ENCODE assay signal across 11 cellular contexts in genomic region chr4:22483551-22483981, GRCh38. TPM values are rescaled to one million over a fixed set of nuclear protein-coding genes. Genes with fewer than 3 reads are reported as not detected.
DNase-seq lines count a peak whose midpoint lies in the region; ATAC-seq lines count a peak whose summit lies in the region.
"Had no signal": no experiment of that assay in that cellular context is flagged by ENCODE, and none has a peak within 500 bp of the region (broad histone marks: within the 10 kb centered on the region; RNA-seq: fewer than 3 reads in every experiment).

No MANE protein-coding gene starts in this region.

- H3K27me3 ChIP-seq in HUES64 (ENCODE audit: insufficient read depth, low read length): no peaks in the 10 kb centered on the region

- 0 out of 2 replicates have a peak overlapping the region, but pooled peaks have one; percentile 7 for H3K27ac ChIP-seq in HUES64 (ENCODE audit: low read depth, low read length)

- H3K9ac ChIP-seq in HUES64 (ENCODE audit: low read depth, low read length): no peak overlapping the region

- peaks cover 3% of the 10 kb centered on the region; the same call in 1 of the 2 replicates for H3K36me3 ChIP-seq in HUES64 (ENCODE audit: insufficient read depth, low read length)

- H3K27ac Mint-ChIP-seq in activated T-helper 1 cell treated with anti-CD3 and anti-CD28 coated beads, Interleukin-12 subunit alpha, Interleukin-12 subunit beta, Interleukin-2, Interleukin-4 antibody, amounts not matched to agents 30 ng/mL and 10 ng/mL and 1 ng/mL, durations not matched to agents 14 hours and 24 hours and 36 hours: peak overlapping the region; percentile 4
- H3K27ac Mint-ChIP-seq in activated naive CD4-positive, alpha-beta T cell treated with anti-CD3 and anti-CD28 coated beads, Interleukin-2, amount 10 ng/mL, durations not matched to agents 7 days and 5 days: no peak overlapping the region
- H3K27ac Mint-ChIP-seq: T-helper 2 cell treated with Interferon-gamma antibody and Interleukin-4, amounts not matched to agents 5 μg/mL and 100 μg/mL, for 36 hours had no signal

- H3K27me3 Mint-ChIP-seq in activated T-helper 1 cell treated with anti-CD3 and anti-CD28 coated beads, Interleukin-12 subunit alpha, Interleukin-12 subunit beta, Interleukin-2, Interleukin-4 antibody, amounts not matched to agents 30 ng/mL and 10 ng/mL and 1 ng/mL, durations not matched to agents 14 hours and 24 hours and 36 hours (ENCODE audit: insufficient read depth): no peaks in the 10 kb centered on the region
- H3K27me3 Mint-ChIP-seq in activated naive CD4-positive, alpha-beta T cell treated with anti-CD3 and anti-CD28 coated beads, Interleukin-2, amount 10 ng/mL, durations not matched to agents 7 days and 5 days: no peaks in the 10 kb centered on the region
- H3K27me3 Mint-ChIP-seq: stimulated activated naive CD8-positive, alpha-beta T cell treated with anti-CD3 and anti-CD28 coated beads, Interleukin-15, amount 100 ng/mL, for 72 hours had no signal

- H3K4me3 Mint-ChIP-seq in activated T-helper 1 cell treated with anti-CD3 and anti-CD28 coated beads, Interleukin-12 subunit alpha, Interleukin-12 subunit beta, Interleukin-2, Interleukin-4 antibody, amounts not matched to agents 30 ng/mL and 10 ng/mL and 1 ng/mL, durations not matched to agents 14 hours and 24 hours and 36 hours: no peak overlapping the region
- H3K4me3 Mint-ChIP-seq in activated naive CD4-positive, alpha-beta T cell treated with anti-CD3 and anti-CD28 coated beads, Interleukin-2, amount 10 ng/mL, durations not matched to agents 7 days and 5 days: no peak overlapping the region
- H3K4me3 Mint-ChIP-seq: stimulated activated naive CD8-positive, alpha-beta T cell treated with anti-CD3 and anti-CD28 coated beads, Interleukin-15, amount 100 ng/mL, for 72 hours; T-helper 2 cell treated with Interferon-gamma antibody and Interleukin-4, amounts not matched to agents 5 μg/mL and 100 μg/mL, for 36 hours had no signal

- peaks cover 30% of the 10 kb centered on the region for H3K4me1 ChIP-seq in HUES64 (ENCODE audit: insufficient read depth, low read length)

- peak; percentile 75 for DNase-seq in EL
- DNase-seq in activated T-helper 1 cell treated with anti-CD3 and anti-CD28 coated beads, Interleukin-12 subunit alpha, Interleukin-12 subunit beta, Interleukin-2, Interleukin-4 antibody, amounts not matched to agents 30 ng/mL and 10 ng/mL and 1 ng/mL, durations not matched to agents 14 hours and 24 hours and 36 hours (ENCODE audit: low spot score): no peak
- peak; percentile 77 for DNase-seq in kidney tubule cell (ENCODE audit: low spot score)
- DNase-seq in activated CD4-positive, alpha-beta T cell treated with anti-CD3 and anti-CD28 coated beads, Interleukin-2, amount 50 U/mL, for 4 hours: no peak
- DNase-seq in left lobe of liver (ENCODE audit: low spot score): no peak
- no peak for DNase-seq in activated naive CD4-positive, alpha-beta T cell treated with anti-CD3 and anti-CD28 coated beads, Interleukin-2, amount 10 ng/mL, durations not matched to agents 7 days and 5 days
- DNase-seq in amniotic stem cell (lab: John Stamatoyannopoulos, UW): no peak
- DNase-seq: effector CD8-positive, alpha-beta T cell; stimulated activated naive CD8-positive, alpha-beta T cell treated with anti-CD3 and anti-CD28 coated beads, Interleukin-15, amount 100 ng/mL, for 72 hours had no signal

- no peak for ATAC-seq in left lobe of liver
- ATAC-seq: stimulated activated naive CD8-positive, alpha-beta T cell treated with anti-CD3 and anti-CD28 coated beads, Interleukin-15, amount 100 ng/mL, for 72 hours had no signal

- H3K9me3 ChIP-seq in HUES64 (ENCODE audit: insufficient read depth, low read depth, low read length): no peaks in the 10 kb centered on the region

- peaks cover 2% of the 10 kb centered on the region for H3K36me3 Mint-ChIP-seq in activated T-helper 1 cell treated with anti-CD3 and anti-CD28 coated beads, Interleukin-12 subunit alpha, Interleukin-12 subunit beta, Interleukin-2, Interleukin-4 antibody, amounts not matched to agents 30 ng/mL and 10 ng/mL and 1 ng/mL, durations not matched to agents 14 hours and 24 hours and 36 hours (ENCODE audit: low read depth)
- no peaks in the 10 kb centered on the region for H3K36me3 Mint-ChIP-seq in activated naive CD4-positive, alpha-beta T cell treated with anti-CD3 and anti-CD28 coated beads, Interleukin-2, amount 10 ng/mL, durations not matched to agents 7 days and 5 days

- no peak overlapping the region for H3K4me3 ChIP-seq in HUES64 (ENCODE audit: low read length)

- intact Hi-C loops in activated T-helper 1 cell treated with anti-CD3 and anti-CD28 coated beads, Interleukin-12 subunit alpha, Interleukin-12 subunit beta, Interleukin-2, Interleukin-4 antibody, amounts not matched to agents 30 ng/mL and 10 ng/mL and 1 ng/mL, durations not matched to agents 14 hours and 24 hours and 36 hours (cut with micrococcal nuclease): loop anchor here (5.0 kb wide), 1 partner anchor 34 kb away; the partner anchor contains the start of gene ADGRA3

- no peaks in the 10 kb centered on the region for H3K9me3 Mint-ChIP-seq in activated T-helper 1 cell treated with anti-CD3 and anti-CD28 coated beads, Interleukin-12 subunit alpha, Interleukin-12 subunit beta, Interleukin-2, Interleukin-4 antibody, amounts not matched to agents 30 ng/mL and 10 ng/mL and 1 ng/mL, durations not matched to agents 14 hours and 24 hours and 36 hours
- no peaks in the 10 kb centered on the region for H3K9me3 Mint-ChIP-seq in activated naive CD4-positive, alpha-beta T cell treated with anti-CD3 and anti-CD28 coated beads, Interleukin-2, amount 10 ng/mL, durations not matched to agents 7 days and 5 days
- H3K9me3 Mint-ChIP-seq: stimulated activated naive CD8-positive, alpha-beta T cell treated with anti-CD3 and anti-CD28 coated beads, Interleukin-15, amount 100 ng/mL, for 72 hours; T-helper 2 cell treated with Interferon-gamma antibody and Interleukin-4, amounts not matched to agents 5 μg/mL and 100 μg/mL, for 36 hours had no signal

- 96% methylated on average over 1 of the region's 1 CpG for WGBS in HUES64

- H3K4me1 Mint-ChIP-seq in activated T-helper 1 cell treated with anti-CD3 and anti-CD28 coated beads, Interleukin-12 subunit alpha, Interleukin-12 subunit beta, Interleukin-2, Interleukin-4 antibody, amounts not matched to agents 30 ng/mL and 10 ng/mL and 1 ng/mL, durations not matched to agents 14 hours and 24 hours and 36 hours (ENCODE audit: low read depth): peaks cover 15% of the 10 kb centered on the region
- peaks cover 1% of the 10 kb centered on the region for H3K4me1 Mint-ChIP-seq in activated naive CD4-positive, alpha-beta T cell treated with anti-CD3 and anti-CD28 coated beads, Interleukin-2, amount 10 ng/mL, durations not matched to agents 7 days and 5 days

- CTCF ChIA-PET in activated naive CD4-positive, alpha-beta T cell treated with anti-CD3 and anti-CD28 coated beads, Interleukin-2, amount 10 ng/mL, durations not matched to agents 7 days and 5 days (lab: Charles Lee): no interaction called here

RNA-seq across cellular contexts. Expression of gene ADGRA3, which starts 32.3 kb away (rescaled TPM):
- polyA plus RNA-seq in HUES64 (2013, experiment 1 of 2): 47.1 TPM
- polyA plus RNA-seq in HUES64 (2013, experiment 2 of 2): 46.9 TPM
- total RNA-seq in activated T-helper 1 cell treated with anti-CD3 and anti-CD28 coated beads, Interleukin-12 subunit alpha, Interleukin-12 subunit beta, Interleukin-2, Interleukin-4 antibody, amounts not matched to agents 30 ng/mL and 10 ng/mL and 1 ng/mL, durations not matched to agents 14 hours and 24 hours and 36 hours: 19.2 and 19.8 TPM in 2 replicates
- total RNA-seq in left lobe of liver: 73.5 TPM

Comparison
In these comparisons a context has a peak if more than half of its experiments do, and no peak if none do; other contexts are left out.
1. DNase-seq: peak in EL (single experiment) and kidney tubule cell (single experiment); none in activated T-helper 1 cell treated with anti-CD3 and anti-CD28 coated beads, Interleukin-12 subunit alpha, Interleukin-12 subunit beta, Interleukin-2, Interleukin-4 antibody, amounts not matched to agents 30 ng/mL and 10 ng/mL and 1 ng/mL, durations not matched to agents 14 hours and 24 hours and 36 hours (single experiment), activated CD4-positive, alpha-beta T cell treated with anti-CD3 and anti-CD28 coated beads, Interleukin-2, amount 50 U/mL, for 4 hours (0 of 2), left lobe of liver (single experiment), activated naive CD4-positive, alpha-beta T cell treated with anti-CD3 and anti-CD28 coated beads, Interleukin-2, amount 10 ng/mL, durations not matched to agents 7 days and 5 days (single experiment) and amniotic stem cell (single experiment).